In the genomic region with DNA sequence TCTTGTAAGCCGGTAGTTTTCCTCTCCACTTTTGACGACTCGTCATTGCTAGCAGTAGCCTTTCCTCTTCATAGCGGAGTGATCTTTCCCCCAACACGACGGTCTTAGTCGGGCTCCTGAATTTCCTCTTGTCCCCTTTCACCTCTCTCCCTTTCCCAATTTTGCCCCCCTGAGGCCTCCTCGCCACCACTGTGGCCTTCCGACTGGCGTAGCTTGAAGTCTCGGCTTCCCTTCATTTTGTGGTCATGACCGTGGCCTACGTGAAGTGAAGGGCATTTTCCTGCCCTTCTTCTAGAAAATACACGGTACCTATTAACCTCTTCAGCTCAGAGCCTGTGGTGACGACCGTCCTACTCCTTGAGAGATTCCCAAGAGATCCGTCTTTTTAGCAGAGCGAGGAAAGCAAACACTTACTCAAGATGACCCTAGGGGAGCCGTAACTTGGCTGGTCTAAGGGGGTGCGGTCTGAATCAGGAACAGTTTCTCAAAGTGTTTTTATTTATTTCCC, we compare ENCODE assay signal across 8 cellular contexts. TPM values are rescaled to one million over a fixed set of nuclear protein-coding genes. Genes with fewer than 3 reads are reported as not detected.
DNase-seq lines count a peak whose midpoint lies in the region; ATAC-seq, FAIRE-seq and TF ChIP-seq lines count a peak whose summit lies in the region.

No MANE protein-coding gene starts in this region.

- FAIRE-seq in H54 (lab: Jason Lieb, UNC) (no peak), H1 (lab: Jason Lieb, UNC) (no peak)

- no peak overlapping the region for H2AFZ ChIP-seq in H1 (ENCODE audit: low read length)

- H3K9ac ChIP-seq in H1 (replicated peaks in 1 of 4; ENCODE audit: extremely low read depth in 1 of 4, low read depth in 3 of 4, low read length in 3 of 4): peak overlapping the region; percentile 83 to 96 (median 94)

- H3K4ac ChIP-seq in H1 (replicated peaks; ENCODE audit: insufficient read length, low read depth, low read length): peak overlapping the region; percentile 36

- peak overlapping the region; percentile 26 for H3K18ac ChIP-seq in H1 (ENCODE audit: extremely low read depth, low read length)

- peak overlapping the region; percentile 63 for H3K56ac ChIP-seq in H1 (replicated peaks; ENCODE audit: insufficient read length, low read depth, low read length)

- H4K8ac ChIP-seq in H1 (ENCODE audit: extremely low read depth, insufficient read depth, low read length): peak overlapping the region; percentile 99; the same call in 1 of the 2 replicates

- intact Hi-C loops in vagina (cut with DNase I): no loop called here

- peak overlapping the region; percentile 95 for H3K27ac ChIP-seq in SJCRH30
- peak overlapping the region; percentile 99 for H3K27ac ChIP-seq in H1 (ENCODE audit: low read depth, low read length)
- peak overlapping the region; percentile 99 for H3K27ac ChIP-seq in vagina

- no peak for TF ChIP-seq POLR2A in H54 (IDR thresholded peaks at IDR 0.05; ENCODE audit: low read depth, low read length)
- TF ChIP-seq POLR2A in H1 (IDR thresholded peaks at IDR 0.05; ENCODE audit: control extremely low read depth in 1 of 2, low read depth in 2 of 2, low read length in 2 of 2): 0 out of 3 replicates have a peak, but pooled peaks of 1 of the 2 experiments have one; percentile 70
- no peak for TF ChIP-seq POLR2A in vagina (IDR thresholded peaks at IDR 0.05)

- POLR2A ChIA-PET in H1 (lab: Charles Lee; ENCODE audit: partially characterized antibody): interaction anchor here (0.6 to 2.0 kb wide), 11 partner anchors 9 to 480 kb away, joined by 3 to 9 read pairs (median 4); partner anchors contain the start of gene WIPI1

- H3K4me3 ChIP-seq in SJCRH30 (peak overlapping the region; percentile 97), H1 (ENCODE audit: extremely low read depth in 1 of 4, insufficient read depth in 2 of 4, low read depth in 3 of 4, low read length in 4 of 4) (peak overlapping the region; percentile 85 to 95 (median 90)), vagina (peak overlapping the region; percentile 71 to 82)

- peak overlapping the region; percentile 40; the same call in 1 of the 2 replicates for H2AK5ac ChIP-seq in H1 (ENCODE audit: low read depth, low read length)

- H2BK120ac ChIP-seq in H1 (replicated peaks; ENCODE audit: low read depth, low read length): no peak overlapping the region

- H3K23ac ChIP-seq in H1 (ENCODE audit: insufficient read length): no peak overlapping the region

- H3K36me3 ChIP-seq in SJCRH30: peaks cover 36% of the 10 kb centered on the region
- peaks cover 3 to 29% (median 17%) of the 10 kb centered on the region in 4 experiments; a peak in 6 of 8 replicates for H3K36me3 ChIP-seq in H1 (ENCODE audit: control insufficient read depth in 2 of 4, insufficient read depth in 4 of 4, low read length in 3 of 4)
- peaks cover 0 to 21% of the 10 kb centered on the region in 2 donors for H3K36me3 ChIP-seq in vagina

- no peak for ATAC-seq in HG02970 (IDR thresholded peaks at IDR 0.05; ENCODE audit: low FRiP score, unreplicated experiment)

- no peak for TF ChIP-seq EP300 in H1 (IDR thresholded peaks at IDR 0.05; ENCODE audit: borderline replicate concordance in 1 of 2, low read depth in 2 of 2, low read length in 2 of 2)

- H2BK20ac ChIP-seq in H1 (ENCODE audit: low read length): no peak overlapping the region

- no peaks in the 10 kb centered on the region for H3K27me3 ChIP-seq in SJCRH30
- H3K27me3 ChIP-seq in H1 (replicated peaks in 1 of 4; ENCODE audit: control insufficient read depth in 3 of 4, extremely low read depth in 1 of 4, insufficient read depth in 3 of 4, low read length in 3 of 4): no peaks in the 10 kb centered on the region
- H3K27me3 ChIP-seq in vagina: no peaks in the 10 kb centered on the region

- no peak overlapping the region for H3K14ac ChIP-seq in H1 (ENCODE audit: insufficient read length)

- H4K20me1 ChIP-seq in H1 (replicated peaks in 1 of 2; ENCODE audit: control insufficient read depth in 1 of 2, insufficient read depth in 2 of 2, low read length in 2 of 2): peaks cover 2 to 3% of the 10 kb centered on the region in 2 experiments

- 3% methylated on average over 20 of the region's 20 CpGs; no CpG with 5 or more reads in 1 of the 2 experiments for WGBS in H1 (ENCODE audit: extremely low coverage in 1 of 2, insufficient coverage in 1 of 2, insufficient read length in 1 of 2, insufficient replicate concordance in 2 of 2, low coverage in 1 of 2, low lambda C conversion rate in 2 of 2, missing lambda C conversion rate in 1 of 2), 2 experiments

- peak; percentile 38 for DNase-seq in AG08396 (ENCODE audit: low spot score)
- peak; percentile 34 for DNase-seq in H54 (ENCODE audit: insufficient read length, low spot score)
- DNase-seq in SJCRH30: peak in 1 of 2 experiments; percentile 59
- DNase-seq in H1 (ENCODE audit: low read depth in 1 of 2, low spot score in 2 of 2): no peak
- DNase-seq in midbrain (lab: John Stamatoyannopoulos, UW): peak; percentile 55
- DNase-seq in vagina (ENCODE audit: extremely low spot score in 2 of 2): no peak
- no peak for DNase-seq in SHP77 treated with DMSO at 0.1 percent for 48 hours (lab: John Stamatoyannopoulos, UW)

- TF ChIP-seq RAD21 in H1 (IDR thresholded peaks at IDR 0.05 in 1 of 2, conservative IDR thresholded peaks at IDR 0.05 in 1 of 2; ENCODE audit: low read depth in 2 of 2, low read length in 2 of 2): no peak

- H2BK5ac ChIP-seq in H1 (ENCODE audit: low read depth, low read length): peak overlapping the region; percentile 74

- H3K79me1 ChIP-seq in H1 (ENCODE audit: low read depth, low read length): peaks cover 2% of the 10 kb centered on the region

- CTCF ChIA-PET in H1 (lab: Charles Lee; ENCODE audit: partially characterized antibody): no interaction called here

- TF ChIP-seq CTCF in H1 (IDR thresholded peaks at IDR 0.05; ENCODE audit: control extremely low read depth in 1 of 3, insufficient read depth in 1 of 3, low read depth in 1 of 3, low read length in 3 of 3): no peak
- TF ChIP-seq CTCF in vagina (IDR thresholded peaks at IDR 0.05): no peak

- H3K4me1 ChIP-seq in SJCRH30 (peaks cover 28% of the 10 kb centered on the region), H1 (replicated peaks in 1 of 4; ENCODE audit: control insufficient read depth in 3 of 4, insufficient read depth in 4 of 4, low read length in 3 of 4) (peaks cover 0 to 7% (median 2%) of the 10 kb centered on the region in 4 experiments; a peak in 4 of 7 replicates), vagina (peaks cover 50% of the 10 kb centered on the region)

- H3K23me2 ChIP-seq in H1 (ENCODE audit: low read depth, low read length): peaks cover 5% of the 10 kb centered on the region

- H3K9me3 ChIP-seq in SJCRH30 (replicated peaks) (no peaks in the 10 kb centered on the region), H1 (ENCODE audit: insufficient read depth in 2 of 2, low read depth in 1 of 2, low read length in 1 of 2) (peaks cover 6 to 8% of the 10 kb centered on the region in 2 experiments; a peak in 3 of 4 replicates), vagina (no peaks in the 10 kb centered on the region)

- peaks cover 4 to 52% of the 10 kb centered on the region in 2 experiments; a peak in 3 of 4 replicates for H3K79me2 ChIP-seq in H1 (ENCODE audit: control insufficient read depth in 1 of 2, insufficient read depth in 2 of 2, low read length in 2 of 2)

- H2BK12ac ChIP-seq in H1 (ENCODE audit: low read depth, low read length): peak overlapping the region; percentile 32; the same call in 1 of the 2 replicates

- peak overlapping the region; percentile 32; the same call in 1 of the 2 replicates for H2BK15ac ChIP-seq in H1 (ENCODE audit: low read length)

- H3K4me2 ChIP-seq in H1 (ENCODE audit: insufficient read depth in 1 of 2, low read depth in 2 of 2, low read length in 2 of 2): peak overlapping the region; percentile 83 to 94

- H4K91ac ChIP-seq in H1 (replicated peaks; ENCODE audit: insufficient read length, low read length): no peak overlapping the region

- H4K5ac ChIP-seq in H1 (ENCODE audit: insufficient read length, low read depth, low read length): peak overlapping the region; percentile 63

TF ChIP-seq in H1, 55 proteins besides CTCF, POLR2A, EP300 and RAD21 (continues in another document):
- 0 out of 2 replicates have a peak, but pooled peaks have one; percentile 59 for TF ChIP-seq RBBP5 (IDR thresholded peaks at IDR 0.05; ENCODE audit: borderline replicate concordance, low read depth, low read length)

RNA-seq across cellular contexts. Expression of gene PRKAR1A, which starts 0.8 kb away (rescaled TPM):
- 407 and 454 TPM in 2 replicates for total RNA-seq in SJCRH30 (2014; rRNA removed; shearing (Covaris generic))
- total RNA-seq in H1 (2021; fragmentation: NEBNext Ultra II Directional; extraction: Animal tissue kit (Norgen Biotek cat#: 25700)): 147 and 149 TPM in 2 replicates
- 39.3 and 41.7 TPM in 2 replicates for polyA plus RNA-seq in H1 (2011; rRNA removed)
- polyA plus RNA-seq in H1 (2011; cell fraction: cytosol; rRNA removed): 97.8 TPM
- polyA plus RNA-seq in H1 (2011; cell fraction: nucleus; rRNA removed): 71.6 TPM
- polyA plus RNA-seq in H1 (2012, experiment 1 of 2): 130 to 145 TPM (median 136 TPM) in 4 replicates
- 18.5 TPM for polyA plus RNA-seq in H1 (2012, experiment 2 of 2)
- polyA plus RNA-seq in H1 (2013, experiment 1 of 2): 54.5 TPM
- polyA plus RNA-seq in H1 (2013, experiment 2 of 2): 56.0 TPM
- polyA minus RNA-seq in H1 (2011; rRNA and poly(A)+ RNA removed): 106 and 131 TPM in 2 replicates
- polyA minus RNA-seq in H1 (2011; cell fraction: cytosol; rRNA and poly(A)+ RNA removed): 176 TPM
- 124 TPM for polyA minus RNA-seq in H1 (2011; cell fraction: nucleus; rRNA and poly(A)+ RNA removed)
- total RNA-seq in vagina: 186 TPM

RNA-seq across cellular contexts. Expression of gene WIPI1, which starts 55.7 kb away (rescaled TPM):
- total RNA-seq in SJCRH30 (2014; rRNA removed; shearing (Covaris generic)): 19.0 and 25.8 TPM in 2 replicates
- 14.4 and 17.4 TPM in 2 replicates for total RNA-seq in H1 (2021; fragmentation: NEBNext Ultra II Directional; extraction: Animal tissue kit (Norgen Biotek cat#: 25700))
- 15.5 and 16.6 TPM in 2 replicates for polyA plus RNA-seq in H1 (2011; rRNA removed)
- polyA plus RNA-seq in H1 (2011; cell fraction: cytosol; rRNA removed): 21.5 TPM
- 24.8 TPM for polyA plus RNA-seq in H1 (2011; cell fraction: nucleus; rRNA removed)
- 15.9 to 18.8 TPM (median 17.5 TPM) in 4 replicates for polyA plus RNA-seq in H1 (2012, experiment 1 of 2)
- polyA plus RNA-seq in H1 (2012, experiment 2 of 2): 8.6 TPM
- 15.9 TPM for polyA plus RNA-seq in H1 (2013, experiment 1 of 2)
- 17.0 TPM for polyA plus RNA-seq in H1 (2013, experiment 2 of 2)
- polyA minus RNA-seq in H1 (2011; rRNA and poly(A)+ RNA removed): 21.9 and 24.0 TPM in 2 replicates
- polyA minus RNA-seq in H1 (2011; cell fraction: cytosol; rRNA and poly(A)+ RNA removed): 15.6 TPM
- 32.8 TPM for polyA minus RNA-seq in H1 (2011; cell fraction: nucleus; rRNA and poly(A)+ RNA removed)
- 37.3 TPM for total RNA-seq in vagina

Comparison
In these comparisons a context has a peak if more than half of its experiments do, and no peak if none do; other contexts are left out.
1. DNase-seq: peak in AG08396 (single experiment), H54 (single experiment) and midbrain (single experiment); none in H1 (0 of 2), vagina (0 of 2) and SHP77 treated with DMSO at 0.1 percent for 48 hours (single experiment).
2. Peak in every context shown above with its lines, with median percentiles within 50 percentile points of each other: H3K27ac ChIP-seq and H3K4me3 ChIP-seq.